Comparison of ENCODE assay signal across 9 cellular contexts in the genomic region with DNA sequence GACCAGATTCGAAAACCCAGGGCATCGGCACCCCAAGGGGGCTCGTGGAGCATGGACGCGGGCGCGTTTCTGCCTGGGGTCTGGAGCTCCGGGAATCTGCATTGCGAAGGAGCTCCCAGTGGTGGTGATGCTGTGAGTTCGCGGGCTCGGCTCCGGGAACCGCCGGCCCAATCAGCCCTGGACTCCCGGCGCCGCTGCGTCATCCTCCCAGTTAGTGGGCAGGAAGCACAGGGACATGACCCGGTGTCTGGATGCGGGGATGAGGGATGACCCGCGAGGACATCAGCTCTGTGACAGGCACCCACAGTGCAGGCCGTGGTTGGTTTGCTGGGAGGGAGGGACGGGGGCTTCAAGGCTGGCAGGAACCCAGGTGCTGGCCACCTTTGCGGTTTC. TPM values are rescaled to one million over a fixed set of nuclear protein-coding genes. Genes with fewer than 3 reads are reported as not detected.
DNase-seq lines count a peak whose midpoint lies in the region; ATAC-seq and TF ChIP-seq lines count a peak whose summit lies in the region.
"Had no signal": no experiment of that assay in that cellular context is flagged by ENCODE, and none has a peak within 500 bp of the region (broad histone marks: within the 10 kb centered on the region; RNA-seq: fewer than 3 reads in every experiment).

No MANE protein-coding gene starts in this region.

- H3F3A ChIP-seq in MM.1S (ENCODE audit: insufficient read depth, low read length) (no peaks in the 10 kb centered on the region), neural progenitor cell (ENCODE audit: low read depth) (peaks cover 25% of the 10 kb centered on the region)

- H3K4me3 ChIP-seq in BJ (ENCODE audit: low read depth, low read length) = peak overlapping the region; percentile 85
- no peak overlapping the region for H3K4me3 ChIP-seq in MM.1S (ENCODE audit: low read length)
- peak overlapping the region; percentile 55 for H3K4me3 ChIP-seq in neural progenitor cell

- H3K4me2 ChIP-seq in MM.1S (ENCODE audit: low read depth, low read length) = peak overlapping the region; percentile 54; the same call in 1 of the 2 replicates
- peak overlapping the region; percentile 90 for H3K4me2 ChIP-seq in neural progenitor cell

- H3K9me3 ChIP-seq in MM.1S (replicated peaks; ENCODE audit: insufficient read depth, low read length) (no peaks in the 10 kb centered on the region), neural progenitor cell (ENCODE audit: low read depth) (no peaks in the 10 kb centered on the region)

- H2AFZ ChIP-seq in MM.1S (ENCODE audit: low read length) (no peak overlapping the region), neural progenitor cell (replicated peaks) (peak overlapping the region; percentile 66)

- no peak overlapping the region for H3K9ac ChIP-seq in MM.1S (ENCODE audit: low read length)
- no peak overlapping the region for H3K9ac ChIP-seq in neural progenitor cell

- peaks cover 3% of the 10 kb centered on the region; the same call in 1 of the 2 replicates for H3K36me3 ChIP-seq in BJ (ENCODE audit: control insufficient read depth, insufficient read depth, low read length)
- no peaks in the 10 kb centered on the region for H3K36me3 ChIP-seq in MM.1S (replicated peaks; ENCODE audit: insufficient read depth, low read length)
- no peaks in the 10 kb centered on the region for H3K36me3 ChIP-seq in neural progenitor cell

- H3K27ac ChIP-seq in MM.1S (ENCODE audit: low read length) (no peak overlapping the region), neural progenitor cell (no peak overlapping the region), RWPE1 (no peak overlapping the region)

- POLR2A ChIA-PET in BJ (lab: Charles Lee) = no interaction called here
- POLR2A ChIA-PET in RWPE1 (lab: Yijun Ruan, JAX; ENCODE audit: low non-redundant PET) = no interaction called here

- H3K4me1 Mint-ChIP-seq in neural progenitor cell = peaks cover 40% of the 10 kb centered on the region
- peaks cover 11% of the 10 kb centered on the region for H3K4me1 Mint-ChIP-seq in glutamatergic neuron (ENCODE audit: low read depth, unreplicated experiment)

- H3K4me3 Mint-ChIP-seq in neural progenitor cell (peak overlapping the region; percentile 74), glutamatergic neuron (ENCODE audit: unreplicated experiment) (no peak overlapping the region)

- peaks cover 2% of the 10 kb centered on the region for H3K36me3 Mint-ChIP-seq in neural progenitor cell
- H3K36me3 Mint-ChIP-seq in glutamatergic neuron (ENCODE audit: unreplicated experiment) = no peaks in the 10 kb centered on the region

- H3K9me2 ChIP-seq in MM.1S (replicated peaks; ENCODE audit: insufficient read depth, low read length) = no peaks in the 10 kb centered on the region

- H3K27me3 Mint-ChIP-seq in neural progenitor cell (ENCODE audit: insufficient read depth, low read depth) (peaks cover 36% of the 10 kb centered on the region), glutamatergic neuron (ENCODE audit: unreplicated experiment) (peaks cover 14% of the 10 kb centered on the region)

- no peaks in the 10 kb centered on the region for H3K4me1 ChIP-seq in MM.1S (ENCODE audit: low read length)
- peaks cover 10% of the 10 kb centered on the region for H3K4me1 ChIP-seq in neural progenitor cell

- H3K27ac Mint-ChIP-seq in neural progenitor cell (no peak overlapping the region), glutamatergic neuron (ENCODE audit: unreplicated experiment) (no peak overlapping the region)

- H4K20me1 ChIP-seq in MM.1S (ENCODE audit: insufficient read depth, low read length) (no peaks in the 10 kb centered on the region), neural progenitor cell (ENCODE audit: low read depth) (no peaks in the 10 kb centered on the region)

- H3K27me3 ChIP-seq in BJ (ENCODE audit: control insufficient read depth, insufficient read depth, low read length) = no peaks in the 10 kb centered on the region
- no peaks in the 10 kb centered on the region for H3K27me3 ChIP-seq in MM.1S (replicated peaks; ENCODE audit: insufficient read depth, low read length)
- peaks cover 80% of the 10 kb centered on the region for H3K27me3 ChIP-seq in neural progenitor cell

- ATAC-seq in HG02938 (IDR thresholded peaks at IDR 0.05; ENCODE audit: unreplicated experiment) = no peak

- H3K79me2 ChIP-seq in MM.1S (ENCODE audit: low read length) = no peaks in the 10 kb centered on the region
- no peaks in the 10 kb centered on the region for H3K79me2 ChIP-seq in neural progenitor cell (ENCODE audit: low read depth)

- CTCF ChIA-PET in BJ (lab: Yijun Ruan, JAX) (interaction anchor here (1.4 kb wide), 1 partner anchor 43 kb away, joined by 3 read pairs; no protein-coding TSS in a partner anchor), RWPE1 (lab: Yijun Ruan, JAX) (interaction anchor here (0.8 kb wide), 1 partner anchor 43 kb away, joined by 4 read pairs; no protein-coding TSS in a partner anchor)

- DNase-seq in BJ (ENCODE audit: low read depth) (no peak), MM.1S (no peak), fibroblast of peridontal ligament (ENCODE audit: extremely low read depth) (peak; percentile 37), neural progenitor cell (ENCODE audit: low spot score) (no peak), glutamatergic neuron (no peak), RWPE1 (ENCODE audit: low spot score) (no peak), Kasumi-1 (lab: John Stamatoyannopoulos, UW) (no peak)
- DNase-seq: activated CD4-positive, alpha-beta T cell treated with anti-CD3 and anti-CD28 coated beads for 4 hours had no signal

- H3K9me3 Mint-ChIP-seq in neural progenitor cell (peaks cover 5% of the 10 kb centered on the region), glutamatergic neuron (ENCODE audit: unreplicated experiment) (peaks cover 4% of the 10 kb centered on the region)

- TF ChIP-seq CTCF in BJ (IDR thresholded peaks at IDR 0.05; ENCODE audit: insufficient read depth, low read depth, low read length) (no peak), MM.1S (IDR thresholded peaks at IDR 0.05; ENCODE audit: low read length) (no peak), neural progenitor cell (IDR thresholded peaks at IDR 0.05) (no peak), glutamatergic neuron (IDR thresholded peaks at IDR 0.05; ENCODE audit: partially characterized antibody, unreplicated experiment) (no peak), RWPE1 (conservative IDR thresholded peaks at IDR 0.05; ENCODE audit: low read depth) (no peak)

RNA-seq across cellular contexts. Expression of gene NXNL2, which starts 0.9 kb away (rescaled TPM):
- 3.6 and 5.5 TPM in 2 replicates for polyA plus RNA-seq in BJ (2011; rRNA removed)
- polyA minus RNA-seq in BJ (2011; rRNA and poly(A)+ RNA removed) = 1.5 and 2.1 TPM in 2 replicates
- 0.32 and 0.74 TPM in 2 replicates for total RNA-seq in neural progenitor cell (ENCODE audit: low replicate concordance)
- not detected for total RNA-seq in glutamatergic neuron (ENCODE audit: unreplicated experiment)
